Comparison of ENCODE assay signal across 1 cellular context in genomic region chr12:12202747-12203146, GRCh38.
TF ChIP-seq lines count a peak whose summit lies in the region.

No MANE protein-coding gene starts in this region.

TF ChIP-seq in SK-N-SH, 30 proteins besides CTCF, POLR2A, EP300 and RAD21 (continued from another document):
- TF ChIP-seq POLR2AphosphoS5 (IDR thresholded peaks at IDR 0.05; ENCODE audit: low read depth, low read length) (no peak), MAX (IDR thresholded peaks at IDR 0.05; ENCODE audit: low read depth) (no peak), GATA2 (CRISPR knock-in tag; IDR thresholded peaks at IDR 0.05) (no peak), RFX5 (IDR thresholded peaks at IDR 0.05; ENCODE audit: low read length) (no peak), GABPA (IDR thresholded peaks at IDR 0.05; ENCODE audit: low read depth) (no peak), TEAD4 (IDR thresholded peaks at IDR 0.05; ENCODE audit: borderline replicate concordance, insufficient read depth) (no peak), USF1 (IDR thresholded peaks at IDR 0.05; ENCODE audit: borderline replicate concordance, low read depth) (no peak), FOSL2 (IDR thresholded peaks at IDR 0.05; ENCODE audit: borderline replicate concordance, low read depth) (no peak), USF2 (IDR thresholded peaks at IDR 0.05; ENCODE audit: borderline replicate concordance, low read depth, low read length) (no peak)
